ENCODE assay signal across 8 cellular contexts in the genomic region with DNA sequence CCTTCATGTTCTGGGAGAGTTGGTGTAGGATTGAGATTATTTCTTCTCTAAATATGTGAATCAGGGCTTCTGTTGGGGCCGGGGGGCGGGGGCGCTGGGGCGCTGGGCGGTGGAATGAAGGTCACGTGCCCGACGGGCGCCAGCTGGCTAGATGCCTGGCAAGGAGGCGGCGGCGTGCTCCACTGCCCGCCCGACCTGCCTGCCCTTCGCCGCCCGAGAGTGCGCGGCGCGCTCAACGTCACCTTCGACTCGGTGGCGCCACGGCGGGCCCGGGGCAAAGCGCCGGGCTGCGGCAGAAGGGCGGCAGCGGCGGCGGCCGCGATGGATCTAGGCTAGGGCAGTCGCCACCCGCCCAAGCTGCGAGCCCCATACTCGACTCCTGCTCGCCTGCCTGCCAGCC. TPM values are rescaled to one million over a fixed set of nuclear protein-coding genes. Genes with fewer than 3 reads are reported as not detected.
DNase-seq lines count a peak whose midpoint lies in the region; ATAC-seq lines count a peak whose summit lies in the region.
"Had no signal": no experiment of that assay in that cellular context is flagged by ENCODE, and none has a peak within 500 bp of the region (broad histone marks: within the 10 kb centered on the region; RNA-seq: fewer than 3 reads in every experiment).

No MANE protein-coding gene starts in this region.

- intact Hi-C loops in left ventricle myocardium superior (cut with micrococcal nuclease) = no loop called here

- ATAC-seq in left ventricle myocardium superior = peak; percentile 98
- ATAC-seq in stimulated activated memory B cell treated with anti-CD40 and anti-IgM and Interleukin-4, amounts not matched to agents 10 μg/mL and 1 μg/mL and 100 μg/mL, for 72 hours = peak; percentile 41
- no peak for ATAC-seq in HG03139 (IDR thresholded peaks at IDR 0.05; ENCODE audit: unreplicated experiment)

- CTCF ChIA-PET in CD8-positive, alpha-beta memory T cell (lab: Charles Lee) = no interaction called here

- no peak overlapping the region for H3K27ac Mint-ChIP-seq in stimulated activated memory B cell treated with anti-CD40 and anti-IgM and Interleukin-4, amounts not matched to agents 10 μg/mL and 1 μg/mL and 100 μg/mL, for 72 hours
- H3K27ac Mint-ChIP-seq in CD8-positive, alpha-beta memory T cell = no peak overlapping the region

- no peaks in the 10 kb centered on the region for H3K4me1 Mint-ChIP-seq in stimulated activated memory B cell treated with anti-CD40 and anti-IgM and Interleukin-4, amounts not matched to agents 10 μg/mL and 1 μg/mL and 100 μg/mL, for 72 hours
- H3K4me1 Mint-ChIP-seq in CD8-positive, alpha-beta memory T cell = peaks cover 2 to 8% (median 7%) of the 10 kb centered on the region in 3 donors

- no peaks in the 10 kb centered on the region for H3K36me3 ChIP-seq in CD8-positive, alpha-beta memory T cell (ENCODE audit: insufficient read depth, low read length)

- no peaks in the 10 kb centered on the region for H3K36me3 Mint-ChIP-seq in stimulated activated memory B cell treated with anti-CD40 and anti-IgM and Interleukin-4, amounts not matched to agents 10 μg/mL and 1 μg/mL and 100 μg/mL, for 72 hours
- H3K36me3 Mint-ChIP-seq in CD8-positive, alpha-beta memory T cell = peaks cover 0 to 7% (median 0%) of the 10 kb centered on the region in 3 donors

- DNase-seq in NCI-H1105 (lab: John Stamatoyannopoulos, UW) (peak; percentile 40), left ventricle myocardium superior (peak; percentile 79), NCI-H446 (lab: John Stamatoyannopoulos, UW) (no peak)
- DNase-seq in activated CD4-positive, alpha-beta T cell treated with anti-CD3 and anti-CD28 coated beads, Interleukin-2, amount 50 U/mL, for 48 hours = peak; percentile 19 to 20
- DNase-seq in CD8-positive, alpha-beta memory T cell = no peak

- H3K4me1 ChIP-seq in CD8-positive, alpha-beta memory T cell (ENCODE audit: insufficient read depth, low read length) = no peaks in the 10 kb centered on the region

- peaks cover 63% of the 10 kb centered on the region for H3K27me3 Mint-ChIP-seq in stimulated activated memory B cell treated with anti-CD40 and anti-IgM and Interleukin-4, amounts not matched to agents 10 μg/mL and 1 μg/mL and 100 μg/mL, for 72 hours
- peaks cover 38 to 65% of the 10 kb centered on the region in 2 donors for H3K27me3 Mint-ChIP-seq in CD8-positive, alpha-beta memory T cell

- no peaks in the 10 kb centered on the region for H3K9me3 ChIP-seq in CD8-positive, alpha-beta memory T cell (ENCODE audit: low read length)

- no peak overlapping the region for H3K4me3 ChIP-seq in CD8-positive, alpha-beta memory T cell (ENCODE audit: low read length)

- POLR2A ChIA-PET in CD8-positive, alpha-beta memory T cell (lab: Charles Lee) = no interaction called here

- no peak overlapping the region for H3K4me3 Mint-ChIP-seq in stimulated activated memory B cell treated with anti-CD40 and anti-IgM and Interleukin-4, amounts not matched to agents 10 μg/mL and 1 μg/mL and 100 μg/mL, for 72 hours
- peak overlapping the region in 3 of 7 donors; percentile 39 to 51 (median 41) for H3K4me3 Mint-ChIP-seq in CD8-positive, alpha-beta memory T cell

- H3K27me3 ChIP-seq in CD8-positive, alpha-beta memory T cell (ENCODE audit: insufficient read depth, low read length, poor library complexity, severe bottlenecking) = peaks cover 7% of the 10 kb centered on the region

- H3K9me3 Mint-ChIP-seq in stimulated activated memory B cell treated with anti-CD40 and anti-IgM and Interleukin-4, amounts not matched to agents 10 μg/mL and 1 μg/mL and 100 μg/mL, for 72 hours = peaks cover 6% of the 10 kb centered on the region
- peaks cover 6 to 10% (median 7%) of the 10 kb centered on the region in 5 donors for H3K9me3 Mint-ChIP-seq in CD8-positive, alpha-beta memory T cell

- no peak overlapping the region for H3K27ac ChIP-seq in CD8-positive, alpha-beta memory T cell (ENCODE audit: low read depth, low read length)

RNA-seq across cellular contexts. Expression of a gene that starts 47.0 kb away (rescaled TPM):
- not detected for total RNA-seq in left ventricle myocardium superior
- total RNA-seq in CD8-positive, alpha-beta memory T cell = not detected
- polyA plus RNA-seq in CD8-positive, alpha-beta memory T cell = 0.05 TPM
- total RNA-seq: T-helper 1 cell treated with Interleukin-12 subunit alpha and Interleukin-12 subunit beta and Interleukin-4 antibody, amounts not matched to agents 30 ng/mL and 1 ng/mL, for 36 hours had no signal

RNA-seq across cellular contexts. Expression of a gene that starts 48.7 kb away (rescaled TPM):
- 45.3 TPM for total RNA-seq in left ventricle myocardium superior
- 10 to 100 TPM; 53.1 to 54.3 TPM for total RNA-seq in CD8-positive, alpha-beta memory T cell
- 62.9 TPM for polyA plus RNA-seq in CD8-positive, alpha-beta memory T cell

Comparison
In these comparisons a context has a peak if more than half of its experiments do, and no peak if none do; other contexts are left out.
1. DNase-seq: peak in NCI-H1105 (single experiment), activated CD4-positive, alpha-beta T cell treated with anti-CD3 and anti-CD28 coated beads, Interleukin-2, amount 50 U/mL, for 48 hours (2 of 2) and left ventricle myocardium superior (single experiment); none in CD8-positive, alpha-beta memory T cell (0 of 5) and NCI-H446 (0 of 2).